ENCODE assay signal across 11 cellular contexts in the genomic region with DNA sequence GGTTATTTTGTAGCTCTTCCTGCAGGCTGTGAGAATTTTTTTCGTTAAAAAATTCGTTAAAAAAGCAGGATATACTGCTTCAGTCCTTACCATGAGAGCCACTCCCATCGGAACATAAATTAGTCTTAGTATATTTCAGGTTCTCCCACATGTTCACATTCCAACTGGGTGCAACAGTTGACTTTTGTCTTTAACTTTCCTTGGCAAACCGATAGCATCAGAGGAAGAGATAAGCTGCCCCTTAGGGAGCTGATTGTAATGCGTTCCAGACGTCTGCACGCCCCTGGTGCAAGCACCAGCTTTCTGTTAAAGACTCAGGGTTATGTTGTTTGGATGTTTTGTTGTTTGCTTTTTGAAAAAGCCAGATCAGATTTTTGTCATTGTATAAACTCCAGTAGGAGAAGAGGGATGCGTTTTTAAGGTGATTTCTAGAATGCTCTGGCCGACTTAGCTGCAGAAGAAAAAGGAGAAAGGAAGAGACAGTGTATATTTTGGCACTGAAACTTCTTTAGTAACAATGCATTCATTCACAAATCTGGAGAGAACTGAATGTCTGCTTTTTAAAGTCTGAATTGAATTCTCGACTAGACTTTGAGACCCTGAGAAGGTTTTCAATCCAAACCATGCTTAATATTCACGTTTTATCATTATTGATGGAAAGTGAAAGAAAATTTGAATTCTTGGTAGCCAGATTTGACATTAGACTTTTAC.
A peak's percentile ranks its signal among the peaks of the same experiment; 100 is the strongest.
DNase-seq lines count a peak whose midpoint lies in the region; TF ChIP-seq lines count a peak whose summit lies in the region.
"Had no signal": no experiment of that assay in that cellular context is flagged by ENCODE, and none has a peak within 500 bp of the region (broad histone marks: within the 10 kb centered on the region; RNA-seq: fewer than 3 reads in every experiment).

No MANE protein-coding gene starts in this region.

- H3K36me3 ChIP-seq in OCI-LY7 (ENCODE audit: insufficient read depth, low read length) (no peaks in the 10 kb centered on the region), esophagus muscularis mucosa (peaks cover 0 to 21% (median 6%) of the 10 kb centered on the region in 4 donors), MM.1S (replicated peaks; ENCODE audit: insufficient read depth, low read length) (no peaks in the 10 kb centered on the region)

- no peaks in the 10 kb centered on the region for H3K27me3 Mint-ChIP-seq in nephron progenitor cell (ENCODE audit: low read depth, poor library complexity)

- no TSS peak for BruUV-seq in OCI-LY7 (replicated peaks; lab: Mats Ljungman, UMichigan)

- POLR2A ChIA-PET in OCI-LY7 (lab: Charles Lee): interaction anchor here (0.6 to 1.6 kb wide), 5 partner anchors 9 to 694 kb away, joined by 3 to 8 read pairs (median 4); a partner anchor contains a TSS

- no peak overlapping the region for H3K27ac ChIP-seq in OCI-LY7 (ENCODE audit: low read depth, low read length, poor library complexity, severe bottlenecking)
- H3K27ac ChIP-seq in esophagus muscularis mucosa (replicated peaks in 1 of 4): peak overlapping the region; percentile 97 to 99 (median 99)
- no peak overlapping the region for H3K27ac ChIP-seq in MM.1S (ENCODE audit: low read length)

- intact Hi-C loops in OCI-LY7 (cut with micrococcal nuclease; ENCODE audit: unreplicated experiment) (no loop called here), esophagus muscularis mucosa (cut with DNase I) (no loop called here)

- no peak for DNase-seq in AG10803 (ENCODE audit: low read depth)
- DNase-seq in OCI-LY7 (ENCODE audit: low spot score): no peak
- no peak for DNase-seq in esophagus muscularis mucosa (ENCODE audit: extremely low spot score)
- peak; percentile 10 for DNase-seq in nephron progenitor cell
- DNase-seq in SHP77 (lab: John Stamatoyannopoulos, UW): no peak
- DNase-seq in ureter (ENCODE audit: low spot score): no peak
- DNase-seq in MM.1S: no peak
- DNase-seq in NCI-H526 treated with DMSO at 0.1 percent for 48 hours (lab: John Stamatoyannopoulos, UW): no peak
- DNase-seq: activated CD4-positive, alpha-beta T cell treated with anti-CD3 and anti-CD28 coated beads, Interleukin-2, amount 50 U/mL, for 1 hour; colonic mucosa; NCI-H2227 treated with DMSO at 0.1 percent for 48 hours had no signal

- H3F3A ChIP-seq in MM.1S (ENCODE audit: insufficient read depth, low read length): peaks cover 11% of the 10 kb centered on the region

- peak overlapping the region; percentile 62 for H3K4me3 Mint-ChIP-seq in nephron progenitor cell

- H3K9me2 ChIP-seq in OCI-LY7 (ENCODE audit: insufficient read depth, low read length): no peaks in the 10 kb centered on the region
- no peaks in the 10 kb centered on the region for H3K9me2 ChIP-seq in MM.1S (replicated peaks; ENCODE audit: insufficient read depth, low read length)

- TF ChIP-seq POLR2A in esophagus muscularis mucosa (IDR thresholded peaks at IDR 0.05; ENCODE audit: low read depth): no peak

- H3K9me3 Mint-ChIP-seq in nephron progenitor cell: no peaks in the 10 kb centered on the region

- peak overlapping the region; percentile 89 for H3K27ac Mint-ChIP-seq in nephron progenitor cell

- TF ChIP-seq CTCF in AG10803 (conservative IDR thresholded peaks at IDR 0.05; ENCODE audit: low read length) (no peak), OCI-LY7 (conservative IDR thresholded peaks at IDR 0.05; ENCODE audit: low read length) (no peak), esophagus muscularis mucosa (IDR thresholded peaks at IDR 0.05) (no peak), nephron progenitor cell (IDR thresholded peaks at IDR 0.05) (no peak), MM.1S (IDR thresholded peaks at IDR 0.05; ENCODE audit: low read length) (no peak)

- TF ChIP-seq EP300 in esophagus muscularis mucosa (IDR thresholded peaks at IDR 0.05): no peak

- no peak overlapping the region for H3K4me2 ChIP-seq in OCI-LY7 (ENCODE audit: low read length)
- H3K4me2 ChIP-seq in MM.1S (ENCODE audit: low read depth, low read length): no peak overlapping the region

- H3K9ac ChIP-seq in MM.1S (ENCODE audit: low read length): no peak overlapping the region

- 12% methylated on average over 11 of the region's 11 CpGs for WGBS in esophagus muscularis mucosa

- H3K4me1 Mint-ChIP-seq in nephron progenitor cell: peaks cover 55% of the 10 kb centered on the region

- H3K9me3 ChIP-seq in OCI-LY7 (ENCODE audit: low read length): no peaks in the 10 kb centered on the region
- H3K9me3 ChIP-seq in esophagus muscularis mucosa: no peaks in the 10 kb centered on the region
- H3K9me3 ChIP-seq in MM.1S (replicated peaks; ENCODE audit: insufficient read depth, low read length): no peaks in the 10 kb centered on the region
- H3K9me3 ChIP-seq: colonic mucosa had no signal

- CTCF ChIA-PET in OCI-LY7 (lab: Charles Lee; ENCODE audit: unreplicated experiment): no interaction called here

- H4K20me1 ChIP-seq in OCI-LY7 (ENCODE audit: insufficient read depth, low read length): no peaks in the 10 kb centered on the region
- no peaks in the 10 kb centered on the region for H4K20me1 ChIP-seq in MM.1S (ENCODE audit: insufficient read depth, low read length)

- H3K4me1 ChIP-seq in OCI-LY7 (ENCODE audit: insufficient read depth, low read length, poor library complexity, severe bottlenecking) (no peaks in the 10 kb centered on the region), esophagus muscularis mucosa (peaks cover 85 to 100% (median 100%) of the 10 kb centered on the region in 4 donors), MM.1S (ENCODE audit: low read length) (peaks cover 26% of the 10 kb centered on the region)
- H3K4me1 ChIP-seq: colonic mucosa had no signal

- H2AFZ ChIP-seq in OCI-LY7 (ENCODE audit: low read length) (peak overlapping the region; percentile 34; the same call in 1 of the 2 replicates), MM.1S (ENCODE audit: low read length) (no peak overlapping the region)

- H3K79me2 ChIP-seq in OCI-LY7 (ENCODE audit: insufficient read depth, low read depth, low read length) (no peaks in the 10 kb centered on the region), MM.1S (ENCODE audit: low read length) (no peaks in the 10 kb centered on the region)

- peaks cover 28% of the 10 kb centered on the region for H3K36me3 Mint-ChIP-seq in nephron progenitor cell (ENCODE audit: low read depth)

- H3K4me3 ChIP-seq in AG10803 (ENCODE audit: low read length) (peak overlapping the region; percentile 11), OCI-LY7 (ENCODE audit: low read depth, low read length, poor library complexity, severe bottlenecking) (no peak overlapping the region), esophagus muscularis mucosa (peak overlapping the region; percentile 14 to 46 (median 38)), MM.1S (ENCODE audit: low read length) (no peak overlapping the region)
- H3K4me3 ChIP-seq: colonic mucosa had no signal

- H3K27me3 ChIP-seq in esophagus muscularis mucosa (no peaks in the 10 kb centered on the region), MM.1S (replicated peaks; ENCODE audit: insufficient read depth, low read length) (no peaks in the 10 kb centered on the region)
- H3K27me3 ChIP-seq: colonic mucosa had no signal

Comparison
In these comparisons a context has a peak if more than half of its experiments do, and no peak if none do; other contexts are left out.
1. H3K4me3 ChIP-seq: peak in AG10803 (single experiment) and esophagus muscularis mucosa (4 of 4); none in OCI-LY7 (single experiment) and MM.1S (single experiment).
2. H3K27ac ChIP-seq: peak in esophagus muscularis mucosa (4 of 4); none in OCI-LY7 (single experiment) and MM.1S (single experiment).